In genomic region chr5:132445930-132446329, GRCh38 we compare ENCODE assay signal across 9 cellular contexts. TPM values are rescaled to one million over a fixed set of nuclear protein-coding genes. Genes with fewer than 3 reads are reported as not detected.
DNase-seq lines count a peak whose midpoint lies in the region; ATAC-seq and TF ChIP-seq lines count a peak whose summit lies in the region.
"Had no signal": no experiment of that assay in that cellular context is flagged by ENCODE, and none has a peak within 500 bp of the region (broad histone marks: within the 10 kb centered on the region; RNA-seq: fewer than 3 reads in every experiment).

No MANE protein-coding gene starts in this region.

- ATAC-seq in Panc1 = peak; percentile 69; the same call in 1 of the 2 replicates
- ATAC-seq in foreskin keratinocyte = peak; percentile 77

- intact Hi-C loops in Panc1 (cut with micrococcal nuclease; ENCODE audit: unreplicated experiment) = no loop called here
- intact Hi-C loops in prostate gland (cut with DNase I) = loop anchor here (1.0 kb wide), 1 partner anchor 45 kb away; no protein-coding TSS in a partner anchor

- no peak for DNase-seq in Panc1 (ENCODE audit: low read depth, low spot score)
- peak in 1 of 2 donors; percentile 80 for DNase-seq in foreskin keratinocyte
- DNase-seq in prostate gland (ENCODE audit: low spot score) = no peak
- no peak for DNase-seq in iPS-NIHi7 (ENCODE audit: extremely low spot score)
- no peak for DNase-seq in Karpas-422
- no peak for DNase-seq in NCI-H2107 (lab: John Stamatoyannopoulos, UW)
- no peak for DNase-seq in NCI-H1417 (lab: John Stamatoyannopoulos, UW)
- DNase-seq: NCI-H1105 had no signal

- peaks cover 31 to 72% (median 65%) of the 10 kb centered on the region in 10 experiments for H3K4me1 ChIP-seq in BLaER1 treated with 17β-estradiol and CSF1 and Interleukin-3, amounts not matched to agents 10 nM and 100 nM
- H3K4me1 ChIP-seq in Panc1 (ENCODE audit: control insufficient read depth, insufficient read depth, low read length) (peaks cover 11% of the 10 kb centered on the region), foreskin keratinocyte (peaks cover 29% of the 10 kb centered on the region), prostate gland (replicated peaks) (no peaks in the 10 kb centered on the region), Karpas-422 (ENCODE audit: low read length) (no peaks in the 10 kb centered on the region)

- H3K4me2 ChIP-seq in BLaER1 treated with 17β-estradiol and CSF1 and Interleukin-3, amounts not matched to agents 10 nM and 100 nM = peak overlapping the region; percentile 12 to 86 (median 72); a peak in 20 of 22 replicates
- H3K4me2 ChIP-seq in Karpas-422 (ENCODE audit: low read depth, low read length, poor library complexity, severe bottlenecking) = no peak overlapping the region

- in situ Hi-C loops in Panc1 (cut with HindIII; ENCODE audit: low pct_unique_long_range_greater_than_20kb, low sequenced_read_pairs) = no loop called here

- H3K27me3 ChIP-seq in BLaER1 treated with 17β-estradiol and CSF1 and Interleukin-3, amounts not matched to agents 10 nM and 100 nM = no peaks in the 10 kb centered on the region
- H3K27me3 ChIP-seq in Panc1 (ENCODE audit: control insufficient read depth, insufficient read depth, low read length) (no peaks in the 10 kb centered on the region), foreskin keratinocyte (no peaks in the 10 kb centered on the region), prostate gland (replicated peaks; ENCODE audit: insufficient read depth) (no peaks in the 10 kb centered on the region), Karpas-422 (ENCODE audit: low read length) (no peaks in the 10 kb centered on the region)

- H3K79me2 ChIP-seq in Karpas-422 (ENCODE audit: low read length) = no peaks in the 10 kb centered on the region

- BruUV-seq in Panc1 (replicated peaks; lab: Mats Ljungman, UMichigan) = no TSS peak

- peaks cover 0 to 4% (median 0%) of the 10 kb centered on the region in 11 experiments; a peak in 1 of 22 replicates for H3K9me3 ChIP-seq in BLaER1 treated with 17β-estradiol and CSF1 and Interleukin-3, amounts not matched to agents 10 nM and 100 nM (replicated peaks in 1 of 11)
- no peaks in the 10 kb centered on the region for H3K9me3 ChIP-seq in Panc1 (ENCODE audit: control insufficient read depth, insufficient read depth, low read depth, low read length)
- H3K9me3 ChIP-seq in prostate gland = no peaks in the 10 kb centered on the region
- no peaks in the 10 kb centered on the region for H3K9me3 ChIP-seq in Karpas-422 (ENCODE audit: low read length)

- peak overlapping the region in 8 of 11 experiments; percentile 38 to 63 (median 52); a peak in 17 of 22 replicates for H3K27ac ChIP-seq in BLaER1 treated with 17β-estradiol and CSF1 and Interleukin-3, amounts not matched to agents 10 nM and 100 nM
- H3K27ac ChIP-seq in Panc1 (ENCODE audit: low read length) = no peak overlapping the region
- peak overlapping the region; percentile 87 for H3K27ac ChIP-seq in foreskin keratinocyte
- H3K27ac ChIP-seq in prostate gland = peak overlapping the region; percentile 1 to 25
- H3K27ac ChIP-seq in Karpas-422 (ENCODE audit: low read length) = no peak overlapping the region

- H2AFZ ChIP-seq in Karpas-422 (ENCODE audit: low read length) = no peak overlapping the region

- H3K4me3 ChIP-seq in BLaER1 treated with 17β-estradiol and CSF1 and Interleukin-3, amounts not matched to agents 10 nM and 100 nM = no peak overlapping the region
- H3K4me3 ChIP-seq in Panc1 (ENCODE audit: low read depth in 2 of 2, low read length in 2 of 2) (no peak overlapping the region), prostate gland (no peak overlapping the region), Karpas-422 (ENCODE audit: low read length) (no peak overlapping the region)

- no peak for TF ChIP-seq CTCF in Panc1 (IDR thresholded peaks at IDR 0.05)
- TF ChIP-seq CTCF in foreskin keratinocyte (conservative IDR thresholded peaks at IDR 0.05) = no peak
- no peak for TF ChIP-seq CTCF in prostate gland (IDR thresholded peaks at IDR 0.05)

- POLR2A ChIA-PET in Panc1 (lab: Charles Lee) = no interaction called here

- no peak for TF ChIP-seq POLR2A in prostate gland (IDR thresholded peaks at IDR 0.05)

- CTCF ChIA-PET in Panc1 (lab: Charles Lee) = no interaction called here

- peak overlapping the region in 4 of 11 experiments; percentile 9 to 49 (median 18); a peak in 5 of 22 replicates for H3K9ac ChIP-seq in BLaER1 treated with 17β-estradiol and CSF1 and Interleukin-3, amounts not matched to agents 10 nM and 100 nM
- no peak overlapping the region for H3K9ac ChIP-seq in Karpas-422 (ENCODE audit: low read length)

- peaks cover 0 to 94% (median 29%) of the 10 kb centered on the region in 11 experiments; a peak in 15 of 22 replicates for H3K36me3 ChIP-seq in BLaER1 treated with 17β-estradiol and CSF1 and Interleukin-3, amounts not matched to agents 10 nM and 100 nM
- H3K36me3 ChIP-seq in Panc1 (ENCODE audit: control insufficient read depth, insufficient read depth, low read length) (no peaks in the 10 kb centered on the region), prostate gland (no peaks in the 10 kb centered on the region), Karpas-422 (ENCODE audit: insufficient read depth, low read length) (no peaks in the 10 kb centered on the region)

- H3K9me2 ChIP-seq in Karpas-422 (replicated peaks; ENCODE audit: insufficient read depth, low read length) = no peaks in the 10 kb centered on the region

- no peaks in the 10 kb centered on the region for H4K20me1 ChIP-seq in BLaER1 treated with 17β-estradiol and CSF1 and Interleukin-3, amounts not matched to agents 10 nM and 100 nM
- no peaks in the 10 kb centered on the region for H4K20me1 ChIP-seq in Karpas-422 (ENCODE audit: insufficient read depth, low read depth, low read length)

- WGBS in prostate gland = 54% methylated on average over 3 of the region's 3 CpGs

RNA-seq across cellular contexts. Expression of gene IRF1, which starts 44.6 kb away (rescaled TPM):
- total RNA-seq in Panc1 (2021; ENCODE audit: unreplicated experiment) (48.9 TPM), foreskin keratinocyte (24.0 and 31.5 TPM in 2 replicates), prostate gland (10 to 100 TPM; 42.2 to 47.0 TPM)
- polyA plus RNA-seq in Panc1 (2012; ENCODE audit: insufficient read length) = 46.4 TPM
- 18.0 and 22.7 TPM in 2 replicates for polyA plus RNA-seq in foreskin keratinocyte
- 4.8 and 7.3 TPM in 2 replicates for total RNA-seq in Karpas-422 (2014; rRNA removed; shearing (Covaris generic); ENCODE audit: low replicate concordance)

Comparison
In these comparisons a context has a peak if more than half of its experiments do, and no peak if none do; other contexts are left out.
1. H3K27ac ChIP-seq: peak in BLaER1 treated with 17β-estradiol and CSF1 and Interleukin-3, amounts not matched to agents 10 nM and 100 nM (8 of 11), foreskin keratinocyte (single experiment) and prostate gland (2 of 2); none in Panc1 (single experiment) and Karpas-422 (single experiment).